1 cellular context compared by ENCODE assay signal in genomic region chr7:84704380-84704779, GRCh38.
TF ChIP-seq lines count a peak whose summit lies in the region.

No MANE protein-coding gene starts in this region.

TF ChIP-seq in IMR-90, 13 proteins besides CTCF, POLR2A, EP300 and RAD21:
- TF ChIP-seq NFE2L2 (IDR thresholded peaks at IDR 0.05; ENCODE audit: low read depth, low read length) (no peak), BHLHE40 (IDR thresholded peaks at IDR 0.05; ENCODE audit: low read depth, low read length) (no peak), FOS (IDR thresholded peaks at IDR 0.05; ENCODE audit: low read depth, low read length) (no peak), RCOR1 (IDR thresholded peaks at IDR 0.05; ENCODE audit: insufficient replicate concordance, low read length) (no peak), RFX5 (IDR thresholded peaks at IDR 0.05; ENCODE audit: low read depth, low read length) (no peak), MAFK (IDR thresholded peaks at IDR 0.05; ENCODE audit: low read depth, low read length) (no peak), CEBPB (IDR thresholded peaks at IDR 0.05; ENCODE audit: low read depth, low read length) (no peak), MXI1 (IDR thresholded peaks at IDR 0.05; ENCODE audit: borderline replicate concordance, low read depth, low read length) (no peak), USF2 (IDR thresholded peaks at IDR 0.05; ENCODE audit: low read depth, low read length) (no peak), CHD1 (IDR thresholded peaks at IDR 0.05; ENCODE audit: low read depth, low read length) (no peak), ELK1 (IDR thresholded peaks at IDR 0.05; ENCODE audit: borderline replicate concordance, low read depth, low read length) (no peak), MAZ (IDR thresholded peaks at IDR 0.05; ENCODE audit: borderline replicate concordance, low read depth, low read length) (no peak)
